In genomic region chr7:74479961-74480829, GRCh38 we compare ENCODE assay signal across 8 cellular contexts. TPM values are rescaled to one million over a fixed set of nuclear protein-coding genes. Genes with fewer than 3 reads are reported as not detected.
DNase-seq lines count a peak whose midpoint lies in the region; ATAC-seq and TF ChIP-seq lines count a peak whose summit lies in the region.

No MANE protein-coding gene starts in this region.

- no TSS peak for BruUV-seq in PC-3 (replicated peaks; lab: Mats Ljungman, UMichigan)

- H3K9ac ChIP-seq in PC-3 (ENCODE audit: low read length) = no peak overlapping the region

- H3K9me3 ChIP-seq in BE2C (no peaks in the 10 kb centered on the region), PC-3 (ENCODE audit: low read length) (no peaks in the 10 kb centered on the region)

- H2AFZ ChIP-seq in PC-3 (ENCODE audit: low read length) = no peak overlapping the region

- no peaks in the 10 kb centered on the region for H3K36me3 ChIP-seq in BE2C
- H3K36me3 ChIP-seq in PC-3 (ENCODE audit: low read depth, low read length) = no peaks in the 10 kb centered on the region

- H3K27me3 ChIP-seq in BE2C (no peaks in the 10 kb centered on the region), PC-3 (ENCODE audit: low read length) (no peaks in the 10 kb centered on the region)

- H3F3A ChIP-seq in PC-3 (ENCODE audit: low read length, unreplicated experiment) = no peaks in the 10 kb centered on the region

- DNase-seq in BE2C (peak; percentile 90), NCI-H1417 treated with DMSO at 0.1 percent for 48 hours (lab: John Stamatoyannopoulos, UW) (peak; percentile 41), cardiac fibroblast (ENCODE audit: low read depth in 2 of 2) (peak; percentile 72 to 89), inferior parietal cortex (ENCODE audit: extremely low spot score) (peak; percentile 65), skeletal muscle cell (ENCODE audit: low read depth) (peak; percentile 84), PC-3 (no peak)
- DNase-seq in activated CD8-positive, alpha-beta memory T cell treated with anti-CD3 and anti-CD28 coated beads for 24 hours = no peak

- no peak for ATAC-seq in PC-3
- no peak for ATAC-seq in HG03025 (IDR thresholded peaks at IDR 0.05; ENCODE audit: low FRiP score, unreplicated experiment)

- no peaks in the 10 kb centered on the region for H3K9me2 ChIP-seq in PC-3 (replicated peaks; ENCODE audit: low read length)

- no peak overlapping the region for H3K4me2 ChIP-seq in PC-3 (ENCODE audit: low read length)

- POLR2A ChIA-PET in PC-3 (lab: Charles Lee; ENCODE audit: unreplicated experiment) = no interaction called here

- 0 out of 2 replicates have a peak, but pooled peaks cover 4% of the 10 kb centered on the region for H4K20me1 ChIP-seq in PC-3 (ENCODE audit: low read length)

- H3K27ac ChIP-seq in PC-3 (ENCODE audit: low read length) = no peak overlapping the region

- peaks cover 64% of the 10 kb centered on the region for H3K79me2 ChIP-seq in PC-3 (ENCODE audit: low read length)

- H3K4me1 ChIP-seq in BE2C = peaks cover 28% of the 10 kb centered on the region
- peaks cover 45% of the 10 kb centered on the region for H3K4me1 ChIP-seq in PC-3 (ENCODE audit: insufficient read depth, low read length)

- H3K4me3 ChIP-seq in BE2C (ENCODE audit: low read depth, low read length) (peak overlapping the region; percentile 54), cardiac fibroblast (replicated peaks in 1 of 2; ENCODE audit: low read depth in 2 of 2, low read length in 2 of 2) (peak overlapping the region; percentile 36 to 38), skeletal muscle cell (ENCODE audit: low read depth, low read length) (peak overlapping the region; percentile 44), PC-3 (ENCODE audit: low read length) (no peak overlapping the region)

- intact Hi-C loops in PC-3 (cut with micrococcal nuclease) = no loop called here

- TF ChIP-seq CTCF in BE2C (IDR thresholded peaks at IDR 0.05; ENCODE audit: low read depth, low read length) (no peak), cardiac fibroblast (IDR thresholded peaks at IDR 0.05; ENCODE audit: low read depth, low read length) (no peak), PC-3 (conservative IDR thresholded peaks at IDR 0.05; ENCODE audit: low read depth, low read length) (no peak)

- CTCF ChIA-PET in PC-3 (lab: Charles Lee) = interaction anchor here (0.5 kb wide), 1 partner anchor 305 kb away, joined by 7 read pairs; no protein-coding TSS in a partner anchor

RNA-seq across cellular contexts. Expression of gene GTF2IRD1, which starts 26.5 kb away (rescaled TPM):
- polyA plus RNA-seq in BE2C (2012; ENCODE audit: insufficient read depth, insufficient read length, low read depth) = 48.5 TPM
- 14.9 and 21.9 TPM in 2 replicates for total RNA-seq in PC-3 (2014; rRNA removed)

Comparison
In these comparisons a context has a peak if more than half of its experiments do, and no peak if none do; other contexts are left out.
1. DNase-seq: peak in BE2C (single experiment), NCI-H1417 treated with DMSO at 0.1 percent for 48 hours (single experiment), cardiac fibroblast (2 of 2), inferior parietal cortex (single experiment) and skeletal muscle cell (single experiment); none in activated CD8-positive, alpha-beta memory T cell treated with anti-CD3 and anti-CD28 coated beads for 24 hours (single experiment) and PC-3 (single experiment).